Comparison of ENCODE assay signal across 8 cellular contexts in the genomic region with DNA sequence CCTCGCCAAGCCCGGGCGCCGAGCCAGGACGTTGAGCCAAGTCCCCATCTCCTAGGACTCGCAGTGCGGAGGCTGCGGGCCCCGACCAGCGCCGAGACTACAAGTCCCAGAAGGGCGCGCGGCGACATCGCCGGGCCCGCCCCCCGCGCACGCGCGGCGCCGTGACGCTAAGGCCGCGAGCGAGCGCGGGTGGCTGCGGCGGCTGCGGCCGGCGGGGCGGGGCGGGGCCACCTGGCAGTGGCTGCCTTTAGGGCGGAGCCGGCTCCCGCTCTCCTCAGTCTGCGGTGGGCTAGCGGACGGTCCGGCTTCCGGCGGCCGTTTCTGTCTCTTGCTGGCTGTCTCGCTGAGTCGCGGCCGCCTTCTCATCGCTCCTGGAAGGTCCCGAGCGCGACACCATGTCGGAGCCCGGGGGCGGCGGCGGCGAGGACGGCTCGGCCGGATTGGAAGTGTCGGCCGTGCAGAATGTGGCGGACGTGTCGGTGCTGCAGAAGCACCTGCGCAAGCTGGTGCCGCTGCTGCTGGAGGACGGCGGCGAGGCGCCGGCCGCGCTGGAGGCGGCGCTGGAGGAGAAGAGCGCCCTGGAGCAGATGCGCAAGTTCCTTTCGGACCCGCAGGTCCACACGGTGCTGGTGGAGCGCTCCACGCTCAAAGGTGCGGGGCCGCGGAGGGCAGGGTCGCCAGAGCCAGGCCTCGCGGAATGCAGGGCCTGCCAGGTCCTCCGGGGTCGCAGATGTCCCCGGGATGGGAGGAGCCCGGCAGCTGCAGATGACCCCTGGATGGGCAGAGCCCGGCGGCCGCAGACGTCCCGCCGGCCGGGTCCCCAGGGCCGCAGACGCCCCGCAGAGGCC. TPM values are rescaled to one million over a fixed set of nuclear protein-coding genes. Genes with fewer than 3 reads are reported as not detected.
DNase-seq lines count a peak whose midpoint lies in the region; ATAC-seq and TF ChIP-seq lines count a peak whose summit lies in the region.

A gene (plus strand): TSS at position 277 of the 848 bp plus-strand sequence. CDS start 119 bp downstream, at position 396.

- peaks cover 22% of the 10 kb centered on the region for H3K4me1 ChIP-seq in foreskin keratinocyte
- H3K4me1 ChIP-seq in neural progenitor cell, result peaks cover 16% of the 10 kb centered on the region
- peaks cover 38 to 82% (median 59%) of the 10 kb centered on the region in 4 donors for H3K4me1 ChIP-seq in stomach

- H3K27ac ChIP-seq in foreskin keratinocyte (peak within 1 kb of the TSS; percentile 58), neural progenitor cell (peak within 1 kb of the TSS; percentile 72), stomach (peak within 1 kb of the TSS; percentile 95 to 97 (median 96))

- peaks cover 6% of the 10 kb centered on the region for H3K36me3 Mint-ChIP-seq in neural progenitor cell

- H4K20me1 ChIP-seq in neural progenitor cell (ENCODE audit: low read depth), result peaks cover 43% of the 10 kb centered on the region

- intact Hi-C loops in stomach (cut with DNase I; ENCODE audit: low total_unique reads), result no loop called here

- H3K9me3 ChIP-seq in neural progenitor cell (ENCODE audit: low read depth), result no peaks in the 10 kb centered on the region
- no peaks in the 10 kb centered on the region for H3K9me3 ChIP-seq in stomach

- H3K36me3 ChIP-seq in neural progenitor cell (peaks cover 3% of the 10 kb centered on the region), stomach (peaks cover 0 to 10% (median 6%) of the 10 kb centered on the region in 4 donors)

- H3K27ac Mint-ChIP-seq in neural progenitor cell, result no peak within 1 kb of the TSS

- peaks cover 27% of the 10 kb centered on the region for H3K4me1 Mint-ChIP-seq in neural progenitor cell

- no peak for TF ChIP-seq EP300 in stomach (IDR thresholded peaks at IDR 0.05)

- H3F3A ChIP-seq in neural progenitor cell (ENCODE audit: low read depth), result peaks cover 9% of the 10 kb centered on the region

- H3K27me3 Mint-ChIP-seq in neural progenitor cell (ENCODE audit: insufficient read depth, low read depth), result no peaks in the 10 kb centered on the region

- TF ChIP-seq POLR2A in NB4 (IDR thresholded peaks at IDR 0.05; ENCODE audit: extremely low read depth, insufficient read length) (peak; percentile 95), stomach (IDR thresholded peaks at IDR 0.05) (peak in 2 of 4 donors; percentile 60 to 75)

- TF ChIP-seq CTCF in HFF-Myc (IDR thresholded peaks at IDR 0.05; ENCODE audit: low read depth, low read length, missing control alignments) (no peak), NB4 (IDR thresholded peaks at IDR 0.05; ENCODE audit: low read depth, low read length) (no peak), foreskin keratinocyte (conservative IDR thresholded peaks at IDR 0.05) (no peak), neural progenitor cell (IDR thresholded peaks at IDR 0.05) (no peak), stomach (IDR thresholded peaks at IDR 0.05) (no peak)

- H3K4me2 ChIP-seq in neural progenitor cell, result peak within 1 kb of the TSS; percentile 94

- in situ Hi-C loops in SK-MEL-5 (cut with HindIII; ENCODE audit: low pct_unique_long_range_greater_than_20kb, low sequenced_read_pairs), result no loop called here

- peaks cover 51% of the 10 kb centered on the region for H3K79me2 ChIP-seq in neural progenitor cell (ENCODE audit: low read depth)

- WGBS in stomach, 5 donors, result 0 to 1% (median 0%) methylated on average over 32 to 108 of the region's 108 CpGs

- H2AFZ ChIP-seq in neural progenitor cell (replicated peaks), result peak within 1 kb of the TSS; percentile 84

- ATAC-seq in foreskin keratinocyte, result peak; percentile 83

- no peaks in the 10 kb centered on the region for H3K9me3 Mint-ChIP-seq in neural progenitor cell

- H3K4me3 Mint-ChIP-seq in neural progenitor cell, result peak within 1 kb of the TSS; percentile 94

- peak within 1 kb of the TSS; percentile 77 for H3K9ac ChIP-seq in neural progenitor cell

- H3K27me3 ChIP-seq in foreskin keratinocyte (no peaks in the 10 kb centered on the region), neural progenitor cell (peaks cover 30% of the 10 kb centered on the region), stomach (no peaks in the 10 kb centered on the region)

- DNase-seq in GF-D8 (lab: John Stamatoyannopoulos, UW) (peak; percentile 59), HFF-Myc (ENCODE audit: extremely low read depth, low read depth) (peak; percentile 60), NB4 (ENCODE audit: low read depth) (peak; percentile 91), SK-MEL-5 (ENCODE audit: low read depth, low spot score) (peak; percentile 88), foreskin keratinocyte (peak in 1 of 2 donors; percentile 70), neural progenitor cell (ENCODE audit: low spot score) (peak; percentile 98), stomach (peak; percentile 93)
- peak; percentile 63 to 89 (median 70) for DNase-seq in activated naive CD4-positive, alpha-beta T cell (lab: John Stamatoyannopoulos, UW)

- H3K4me3 ChIP-seq in HFF-Myc (replicated peaks; ENCODE audit: low read depth, low read length) (peak within 1 kb of the TSS; percentile 90), NB4 (ENCODE audit: low read depth, low read length) (peak within 1 kb of the TSS; percentile 85), neural progenitor cell (peak within 1 kb of the TSS; percentile 85), stomach (peak within 1 kb of the TSS; percentile 94 to 99 (median 98))

RNA-seq across cellular contexts. Expression of the gene that starts here (rescaled TPM):
- 383 and 532 TPM in 2 replicates for total RNA-seq in SK-MEL-5 (2014; rRNA removed; shearing (Covaris generic))
- 478 and 590 TPM in 2 replicates for polyA plus RNA-seq in SK-MEL-5 (2015; cell fraction: cytosol; rRNA removed)
- 517 and 589 TPM in 2 replicates for polyA plus RNA-seq in SK-MEL-5 (2015; cell fraction: nucleus; rRNA removed)
- total RNA-seq in foreskin keratinocyte, result 384 and 390 TPM in 2 replicates
- polyA plus RNA-seq in foreskin keratinocyte, result 132 and 135 TPM in 2 replicates
- 237 and 309 TPM in 2 replicates for total RNA-seq in neural progenitor cell (ENCODE audit: low replicate concordance)
- 100 to 1,000 TPM; 308 to 651 (median 392) TPM for total RNA-seq in stomach
- 100 to 1,000 TPM in 1 of 3 donors, 10 to 100 TPM in 2; 52.9 to 119 (median 56.4) TPM for polyA plus RNA-seq in stomach
